Comparison of ENCODE assay signal across 8 cellular contexts in genomic region chr17:49414622-49415350, GRCh38. TPM values are rescaled to one million over a fixed set of nuclear protein-coding genes. Genes with fewer than 3 reads are reported as not detected.
A peak's percentile ranks its signal among the peaks of the same experiment; 100 is the strongest.
DNase-seq lines count a peak whose midpoint lies in the region; ATAC-seq, FAIRE-seq and TF ChIP-seq lines count a peak whose summit lies in the region.

Gene PHB1 (minus strand): TSS chr17:49414882. CDS start chr17:49413264, 1,618 bp downstream.

- peak within 1 kb of the TSS; percentile 97 for H2AFZ ChIP-seq in keratinocyte (ENCODE audit: control insufficient read depth, low read length)

- no peaks in the 10 kb centered on the region for H4K20me1 ChIP-seq in keratinocyte (ENCODE audit: control insufficient read depth, extremely low read depth, insufficient read depth, low read length)

- H3K36me3 ChIP-seq in keratinocyte (ENCODE audit: control insufficient read depth in 2 of 2, extremely low read depth in 1 of 2, insufficient read depth in 2 of 2, low read length in 2 of 2), result peaks cover 16 to 25% of the 10 kb centered on the region in 2 experiments

- H3K4me2 ChIP-seq in keratinocyte (ENCODE audit: control insufficient read depth, extremely low read depth, insufficient read depth, low read depth, low read length), result peak within 1 kb of the TSS; percentile 99

- peak; percentile 99 for ATAC-seq in GM19043 (IDR thresholded peaks at IDR 0.05; ENCODE audit: low read depth, unreplicated experiment)
- ATAC-seq in HG03378 (IDR thresholded peaks at IDR 0.05; ENCODE audit: unreplicated experiment), result peak; percentile 94

- dilution Hi-C loops in keratinocyte (cut with MboI; ENCODE audit: extremely low pct_ligation_motif_present, low sequenced_read_pairs), result no loop called here

- H3K9ac ChIP-seq in keratinocyte (ENCODE audit: control insufficient read depth, extremely low read depth, insufficient read depth, low read length), result peak within 1 kb of the TSS; percentile 95

- H3K4me3 ChIP-seq in AG10803 (ENCODE audit: low read length), result peak within 1 kb of the TSS; percentile 100
- H3K4me3 ChIP-seq in keratinocyte (ENCODE audit: control insufficient read depth in 2 of 3, extremely low read depth in 1 of 3, insufficient read depth in 2 of 3, low read depth in 1 of 3, low read length in 3 of 3), result peak within 1 kb of the TSS; percentile 89 to 99 (median 96)

- peaks cover 10% of the 10 kb centered on the region for H3K4me1 ChIP-seq in keratinocyte (ENCODE audit: control insufficient read depth, extremely low read depth, insufficient read depth, low read length)

- TF ChIP-seq CTCF in AG10803 (conservative IDR thresholded peaks at IDR 0.05; ENCODE audit: low read length) (no peak), keratinocyte (optimal IDR thresholded peaks at IDR 0.05 in 1 of 3, IDR thresholded peaks at IDR 0.05 in 1 of 3, conservative IDR thresholded peaks at IDR 0.05 in 1 of 3; ENCODE audit: extremely low read depth in 1 of 3, insufficient read depth in 2 of 3, low read length in 3 of 3) (no peak)

- peak; percentile 93 for FAIRE-seq in keratinocyte (lab: Jason Lieb, UNC)

- peaks cover 28% of the 10 kb centered on the region for H3K79me2 ChIP-seq in keratinocyte (ENCODE audit: control insufficient read depth, insufficient read depth, low read length)

- H3K27me3 ChIP-seq in keratinocyte (ENCODE audit: control insufficient read depth, extremely low read depth, insufficient read depth, low read length), result no peaks in the 10 kb centered on the region

- DNase-seq in AG10803 (ENCODE audit: low read depth) (peak; percentile 96), NCI-H460 (ENCODE audit: extremely low read depth, low read depth) (peak; percentile 98), cerebellum (ENCODE audit: low spot score) (peak; percentile 98), keratinocyte (ENCODE audit: low read depth, low spot score) (peak; percentile 89)
- DNase-seq in activated CD4-positive, CD25-positive, alpha-beta regulatory T cell treated with anti-CD3 and anti-CD28 coated beads, Interleukin-2, amount 50 U/mL, for 72 hours, result peak; percentile 86
- DNase-seq in stimulated activated CD4-positive, alpha-beta T cell treated with anti-CD3 and anti-CD28 coated beads, Interleukin-15, amount 100 ng/mL, for 24 hours, result peak; percentile 97

- H3K9me3 ChIP-seq in keratinocyte (ENCODE audit: control insufficient read depth, low read depth, low read length), result no peaks in the 10 kb centered on the region

- H3K9me1 ChIP-seq in keratinocyte (ENCODE audit: control insufficient read depth, extremely low read depth, insufficient read depth, low read length), result no peaks in the 10 kb centered on the region

- H3K27ac ChIP-seq in keratinocyte (ENCODE audit: control insufficient read depth, insufficient read depth, low read length), result peak within 1 kb of the TSS; percentile 80

RNA-seq across cellular contexts. Expression of gene PHB1, which starts in this region (rescaled TPM):
- total RNA-seq in NCI-H460 (2014; rRNA removed; shearing (Covaris generic)), result 136 and 142 TPM in 2 replicates
- polyA plus RNA-seq in NCI-H460 (2014; cell fraction: nucleus; rRNA removed), result 295 and 325 TPM in 2 replicates
- 42.8 TPM for total RNA-seq in cerebellum
- polyA plus RNA-seq in keratinocyte, result 286 to 500 TPM (median 395 TPM) in 3 replicates
- polyA plus RNA-seq in keratinocyte (2011; ENCODE audit: low read depth), result 64.7 TPM
- 292 and 405 TPM in 2 replicates for polyA plus RNA-seq in keratinocyte (2011; cell fraction: cytosol; rRNA removed)
- polyA plus RNA-seq in keratinocyte (2011; cell fraction: nucleus; rRNA removed), result 226 and 261 TPM in 2 replicates
- polyA plus RNA-seq in keratinocyte (2012; ENCODE audit: low replicate concordance), result 214 and 335 TPM in 2 replicates
- 298 to 579 TPM (median 485 TPM) in 3 replicates for polyA minus RNA-seq in keratinocyte
- polyA minus RNA-seq in keratinocyte (2011; cell fraction: cytosol; rRNA and poly(A)+ RNA removed), result 149 TPM
- polyA minus RNA-seq in keratinocyte (2011; cell fraction: nucleus; rRNA and poly(A)+ RNA removed), result 51.4 and 112 TPM in 2 replicates

Comparison
In these comparisons a context has a peak if more than half of its experiments do, and no peak if none do; other contexts are left out.
1. Peak in every context shown above with its lines: DNase-seq, ATAC-seq, H3K4me3 ChIP-seq and H3K27ac ChIP-seq.